ENCODE assay signal across 28 cellular contexts in genomic region chr12:24223926-24224325, GRCh38.
"Had no signal": no experiment of that assay in that cellular context is flagged by ENCODE, and none has a peak within 500 bp of the region (broad histone marks: within the 10 kb centered on the region; RNA-seq: fewer than 3 reads in every experiment).

No MANE protein-coding gene starts in this region.

- FAIRE-seq: K562 had no signal

- H3K4me1 ChIP-seq: SJCRH30 had no signal

- ATAC-seq: activated CD8-positive, alpha-beta memory T cell treated with anti-CD3 and anti-CD28 coated beads, Interleukin-2, amount 10 ng/mL, durations not matched to agents 7 days and 5 days; activated naive CD8-positive, alpha-beta T cell treated with anti-CD3 and anti-CD28 coated beads, Interleukin-2, amount 50 U/mL, for 24 hours; K562; Panc1 had no signal

- DNase-seq: activated CD4-positive, alpha-beta memory T cell treated with anti-CD3 and anti-CD28 coated beads, Interleukin-2, amount 10 ng/mL, durations not matched to agents 7 days and 5 days; activated CD4-positive, alpha-beta T cell treated with anti-CD3 and anti-CD28 coated beads for 1 hour; activated CD4-positive, alpha-beta T cell treated with anti-CD3 and anti-CD28 coated beads for 48 hours; activated CD4-positive, CD25-positive, alpha-beta regulatory T cell; activated CD8-positive, alpha-beta memory T cell treated with anti-CD3 and anti-CD28 coated beads for 24 hours; activated CD8-positive, alpha-beta memory T cell treated with anti-CD3 and anti-CD28 coated beads, Interleukin-2, amount 10 ng/mL, durations not matched to agents 7 days and 5 days; activated CD8-positive, alpha-beta memory T cell treated with anti-CD3 and anti-CD28 coated beads, Interleukin-2, amount 50 U/mL, for 48 hours; activated effector memory CD4-positive, alpha-beta T cell treated with Interleukin-2 at 50 U/mL for 16 hours; activated naive CD4-positive, alpha-beta T cell treated with anti-CD3 and anti-CD28 coated beads, Interleukin-2, amount 10 ng/mL, durations not matched to agents 7 days and 5 days; activated naive CD8-positive, alpha-beta T cell treated with anti-CD3 and anti-CD28 coated beads, Interleukin-2, amount 50 U/mL, for 24 hours; activated T-cell treated with anti-CD3 and anti-CD28 coated beads, Interleukin-2, amount 50 U/mL, for 48 hours; brain microvascular endothelial cell; NCI-H1092 treated with DMSO at 0.1 percent for 48 hours; NCI-H1417; NCI-H1930; NCI-H2081 treated with DMSO at 0.1 percent for 48 hours; NCI-H226; NCI-H446 treated with DMSO at 0.1 percent for 48 hours; NCI-H524 treated with DMSO at 0.1 percent for 48 hours; SHP77; SJCRH30; SW 1271; T-helper 1 cell; T-helper 2 cell; T-helper 9 cell; WERI-Rb-1 had no signal

- H3K9me3 ChIP-seq: SJCRH30 had no signal

- H3K27me3 ChIP-seq: brain microvascular endothelial cell, SJCRH30 had no signal

- H3K27ac ChIP-seq: SJCRH30, WERI-Rb-1 had no signal

- H3K36me3 ChIP-seq: brain microvascular endothelial cell, SJCRH30, WERI-Rb-1 had no signal

- H3K4me3 ChIP-seq: K562, SJCRH30 had no signal
